ENCODE assay signal across 20 cellular contexts in the genomic region with DNA sequence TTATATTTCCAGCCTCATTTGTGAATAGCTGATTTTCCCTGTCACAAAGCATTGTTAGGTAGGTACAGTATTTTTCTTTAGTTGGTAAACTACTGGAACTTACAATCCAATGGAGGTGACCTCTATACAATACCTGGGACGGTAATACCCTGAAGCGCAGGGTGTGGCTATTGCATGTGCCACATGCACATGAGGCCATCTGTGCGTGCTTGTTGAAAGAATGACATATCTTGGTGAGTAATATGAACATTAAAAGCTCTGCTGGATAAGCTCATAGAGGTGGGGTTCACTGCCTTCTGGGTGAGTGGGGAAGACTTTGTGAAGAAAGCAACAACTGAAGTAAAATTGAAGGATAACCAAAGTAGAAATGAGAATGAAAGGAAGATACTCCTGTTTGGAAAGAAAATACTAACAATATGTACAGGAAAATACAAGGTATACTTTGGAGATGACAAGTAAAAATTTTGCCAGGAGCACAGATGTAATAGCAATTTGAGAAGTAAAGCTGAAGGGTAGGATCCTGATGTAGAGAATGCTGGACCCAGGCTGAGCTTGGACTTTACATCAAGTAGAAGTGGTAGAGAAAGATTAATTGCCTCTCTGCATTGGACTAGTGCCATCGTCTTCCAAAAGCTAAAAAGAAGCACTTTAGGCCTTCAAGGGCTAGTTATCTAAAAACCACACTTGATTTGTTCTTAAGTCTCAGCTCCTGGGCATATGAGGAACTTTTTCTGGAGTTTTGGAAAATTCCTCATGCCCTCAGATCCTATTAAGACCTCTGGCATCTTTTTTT.
DNase-seq lines count a peak whose midpoint lies in the region; ATAC-seq and TF ChIP-seq lines count a peak whose summit lies in the region.
"Had no signal": no experiment of that assay in that cellular context is flagged by ENCODE, and none has a peak within 500 bp of the region (broad histone marks: within the 10 kb centered on the region; RNA-seq: fewer than 3 reads in every experiment).

No MANE protein-coding gene starts in this region.

- H3K4me2 ChIP-seq in DOHH2 (ENCODE audit: low read length) (no peak overlapping the region), HCT116 (ENCODE audit: low read length) (no peak overlapping the region)
- H3K4me2 ChIP-seq: GM23338 had no signal

- in situ Hi-C loops in ACHN (cut with HindIII; ENCODE audit: low pct_ligation_motif_present, low pct_unique_long_range_greater_than_20kb, low sequenced_read_pairs) = no loop called here

- CTCF ChIA-PET in HCT116 (lab: Charles Lee) = no interaction called here

- H3K27ac ChIP-seq in DOHH2 (ENCODE audit: low read depth, low read length) (peak overlapping the region; percentile 0; the same call in 1 of the 2 replicates), HCT116 (ENCODE audit: low read depth, low read length) (no peak overlapping the region), RWPE2 (ENCODE audit: poor library complexity, severe bottlenecking) (peak overlapping the region; percentile 5)
- H3K27ac ChIP-seq: gastroesophageal sphincter, SJCRH30, tibial artery had no signal

- no peak overlapping the region for H3K9ac ChIP-seq in HCT116 (ENCODE audit: low read length)

- no peak overlapping the region for H2AFZ ChIP-seq in HCT116 (ENCODE audit: low read depth, low read length, poor library complexity, severe bottlenecking)
- H2AFZ ChIP-seq: GM23338 had no signal

- peaks cover 79% of the 10 kb centered on the region for H3K4me1 ChIP-seq in DOHH2 (ENCODE audit: control insufficient read depth, low read length)
- H3K4me1 ChIP-seq in HCT116 (ENCODE audit: control insufficient read depth in 1 of 2, insufficient read depth in 2 of 2, low read length in 2 of 2) = peaks cover 0 to 10% of the 10 kb centered on the region in 2 experiments; a peak in 2 of 4 replicates
- peaks cover 9% of the 10 kb centered on the region for H3K4me1 ChIP-seq in RWPE2 (ENCODE audit: insufficient read depth, poor library complexity, severe bottlenecking)
- H3K4me1 ChIP-seq: gastroesophageal sphincter had no signal

- POLR2A ChIA-PET in HCT116 (lab: Charles Lee) = no interaction called here

- no peaks in the 10 kb centered on the region for H3K79me2 ChIP-seq in DOHH2 (ENCODE audit: control insufficient read depth, low read length)
- no peaks in the 10 kb centered on the region for H3K79me2 ChIP-seq in HCT116 (ENCODE audit: insufficient read depth, low read length)

- intact Hi-C loops in HCT116 (cut with micrococcal nuclease) = no loop called here

- H3F3A ChIP-seq in DOHH2 (ENCODE audit: control insufficient read depth, insufficient read depth) = 0 out of 2 replicates have a peak, but pooled peaks cover 4% of the 10 kb centered on the region

- H3K9me3 ChIP-seq in DOHH2 (ENCODE audit: control insufficient read depth, insufficient read depth, low read length) (no peaks in the 10 kb centered on the region), HCT116 (ENCODE audit: control insufficient read depth in 1 of 2, insufficient read depth in 1 of 2, low read depth in 1 of 2, low read length in 2 of 2) (no peaks in the 10 kb centered on the region), RWPE2 (ENCODE audit: severe bottlenecking) (no peaks in the 10 kb centered on the region)
- H3K9me3 ChIP-seq: gastroesophageal sphincter, SJCRH30, tibial artery had no signal

- ATAC-seq in HCT116 = no peak
- ATAC-seq in RWPE2 (ENCODE audit: low read depth) = peak; percentile 79
- ATAC-seq: activated CD8-positive, alpha-beta T cell treated with anti-CD3 and anti-CD28 coated beads, Interleukin-2, amount 10 ng/mL, durations not matched to agents 7 days and 5 days; activated T-cell treated with anti-CD3 and anti-CD28 coated beads, Interleukin-2, amount 50 U/mL, for 72 hours; gastroesophageal sphincter; GM23338; stimulated activated naive CD8-positive, alpha-beta T cell treated with anti-CD3 and anti-CD28 coated beads, Interleukin-15, Interleukin-2, amounts not matched to agents 100 U/mL and 50 U/mL, for 24 hours had no signal

- H3K9me2 ChIP-seq in DOHH2 (replicated peaks; ENCODE audit: control insufficient read depth, low read length) (no peaks in the 10 kb centered on the region), HCT116 (ENCODE audit: insufficient read depth) (no peaks in the 10 kb centered on the region)

- DNase-seq in HCT116 (ENCODE audit: low read depth, low spot score) = no peak
- DNase-seq in RWPE2 (ENCODE audit: low spot score) = no peak
- DNase-seq in foreskin fibroblast = peak; percentile 27 to 61
- no peak for DNase-seq in ACHN
- no peak for DNase-seq in NCI-H510A (lab: John Stamatoyannopoulos, UW)
- no peak for DNase-seq in NCI-H128 (lab: John Stamatoyannopoulos, UW; ENCODE audit: unreplicated experiment)
- DNase-seq: activated CD4-positive, CD25-positive, alpha-beta regulatory T cell; activated CD8-positive, alpha-beta T cell treated with anti-CD3 and anti-CD28 coated beads, Interleukin-2, amount 10 ng/mL, durations not matched to agents 7 days and 5 days; activated T-cell treated with anti-CD3 and anti-CD28 coated beads, Interleukin-2, amount 50 U/mL, for 72 hours; AML-193; GF-D8; Kasumi-1; NCI-H1436 treated with DMSO at 0.1 percent for 48 hours; SJCRH30; stimulated activated CD4-positive, alpha-beta T cell treated with anti-CD3 and anti-CD28 coated beads, Interleukin-2, amount 100 ng/mL, for 24 hours; stimulated activated naive CD8-positive, alpha-beta T cell treated with anti-CD3 and anti-CD28 coated beads, Interleukin-15, Interleukin-2, amounts not matched to agents 100 U/mL and 50 U/mL, for 24 hours; tibial artery had no signal

- RAD21 ChIA-PET in HCT116 (lab: Charles Lee; ENCODE audit: low non-redundant PET in 1 of 2, low total read pairs in 2 of 2, uncharacterized antibody in 2 of 2, unreplicated experiment in 2 of 2) = no interaction called here

- H3K36me3 ChIP-seq in DOHH2 (ENCODE audit: control insufficient read depth, low read length) = no peaks in the 10 kb centered on the region
- H3K36me3 ChIP-seq in HCT116 (ENCODE audit: control insufficient read depth in 1 of 2, insufficient read depth in 2 of 2, low read length in 2 of 2) = no peaks in the 10 kb centered on the region
- no peaks in the 10 kb centered on the region for H3K36me3 ChIP-seq in RWPE2 (ENCODE audit: low read depth)

- BruUV-seq in HCT116 (replicated peaks; lab: Mats Ljungman, UMichigan) = no TSS peak

- TF ChIP-seq POLR2A in HCT116 (IDR thresholded peaks at IDR 0.05; ENCODE audit: borderline replicate concordance, extremely low read depth, insufficient read depth, insufficient read length) = no peak

- no peaks in the 10 kb centered on the region for H4K20me1 ChIP-seq in DOHH2 (ENCODE audit: control insufficient read depth, insufficient read depth, low read depth, low read length)
- H4K20me1 ChIP-seq in HCT116 (ENCODE audit: insufficient read depth) = no peaks in the 10 kb centered on the region

- no peak overlapping the region for H3K4me3 ChIP-seq in DOHH2 (ENCODE audit: low read length)
- no peak overlapping the region for H3K4me3 ChIP-seq in HCT116 (replicated peaks in 1 of 2; ENCODE audit: low read depth in 1 of 2, low read length in 2 of 2)
- no peak overlapping the region for H3K4me3 ChIP-seq in RWPE2 (ENCODE audit: severe bottlenecking)
- no peak overlapping the region for H3K4me3 ChIP-seq in foreskin fibroblast (ENCODE audit: low read depth in 1 of 2, low read length in 2 of 2)
- H3K4me3 ChIP-seq: gastroesophageal sphincter, GM23338, SJCRH30, tibial artery had no signal

- no peaks in the 10 kb centered on the region for H3K27me3 ChIP-seq in DOHH2 (ENCODE audit: control insufficient read depth, low read length)
- no peaks in the 10 kb centered on the region for H3K27me3 ChIP-seq in HCT116 (ENCODE audit: insufficient read depth, low read length)
- H3K27me3 ChIP-seq in RWPE2 (ENCODE audit: insufficient read depth, poor library complexity, severe bottlenecking) = no peaks in the 10 kb centered on the region
- H3K27me3 ChIP-seq: gastroesophageal sphincter, SJCRH30, tibial artery had no signal

- TF ChIP-seq CTCF in DOHH2 (IDR thresholded peaks at IDR 0.05; ENCODE audit: low read depth, low read length, poor library complexity, severe bottlenecking) (no peak), HCT116 (IDR thresholded peaks at IDR 0.05 in 2 of 3, conservative IDR thresholded peaks at IDR 0.05 in 1 of 3; ENCODE audit: borderline replicate concordance in 1 of 3, insufficient read depth in 1 of 3, low read depth in 2 of 3, low read length in 2 of 3) (no peak), RWPE2 (IDR thresholded peaks at IDR 0.05; ENCODE audit: poor library complexity, severe bottlenecking) (no peak), foreskin fibroblast (IDR thresholded peaks at IDR 0.05; ENCODE audit: low read depth, low read length) (no peak)

- TF ChIP-seq RAD21 in HCT116 (IDR thresholded peaks at IDR 0.05; ENCODE audit: low read depth) = no peak

TF ChIP-seq in HCT116, 20 proteins besides CTCF, POLR2A, EP300 and RAD21:
- TF ChIP-seq EGR1 (IDR thresholded peaks at IDR 0.05; ENCODE audit: low read depth) (no peak), SIN3A (IDR thresholded peaks at IDR 0.05; ENCODE audit: low read depth) (no peak), EZH2 (IDR thresholded peaks at IDR 0.05) (no peak)
- TF ChIP-seq, protein P1, sequence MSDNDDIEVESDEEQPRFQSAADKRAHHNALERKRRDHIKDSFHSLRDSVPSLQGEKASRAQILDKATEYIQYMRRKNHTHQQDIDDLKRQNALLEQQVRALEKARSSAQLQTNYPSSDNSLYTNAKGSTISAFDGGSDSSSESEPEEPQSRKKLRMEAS (IDR thresholded peaks at IDR 0.05) = peak; percentile 29; the same call in 1 of the 2 replicates

Comparison
In these comparisons a context has a peak if more than half of its experiments do, and no peak if none do; other contexts are left out.
1. DNase-seq: peak in foreskin fibroblast (2 of 2); none in HCT116 (single experiment), RWPE2 (single experiment), ACHN (single experiment), NCI-H510A (single experiment) and NCI-H128 (single experiment).